Comparison of ENCODE assay signal across 1 cellular context in the genomic region with DNA sequence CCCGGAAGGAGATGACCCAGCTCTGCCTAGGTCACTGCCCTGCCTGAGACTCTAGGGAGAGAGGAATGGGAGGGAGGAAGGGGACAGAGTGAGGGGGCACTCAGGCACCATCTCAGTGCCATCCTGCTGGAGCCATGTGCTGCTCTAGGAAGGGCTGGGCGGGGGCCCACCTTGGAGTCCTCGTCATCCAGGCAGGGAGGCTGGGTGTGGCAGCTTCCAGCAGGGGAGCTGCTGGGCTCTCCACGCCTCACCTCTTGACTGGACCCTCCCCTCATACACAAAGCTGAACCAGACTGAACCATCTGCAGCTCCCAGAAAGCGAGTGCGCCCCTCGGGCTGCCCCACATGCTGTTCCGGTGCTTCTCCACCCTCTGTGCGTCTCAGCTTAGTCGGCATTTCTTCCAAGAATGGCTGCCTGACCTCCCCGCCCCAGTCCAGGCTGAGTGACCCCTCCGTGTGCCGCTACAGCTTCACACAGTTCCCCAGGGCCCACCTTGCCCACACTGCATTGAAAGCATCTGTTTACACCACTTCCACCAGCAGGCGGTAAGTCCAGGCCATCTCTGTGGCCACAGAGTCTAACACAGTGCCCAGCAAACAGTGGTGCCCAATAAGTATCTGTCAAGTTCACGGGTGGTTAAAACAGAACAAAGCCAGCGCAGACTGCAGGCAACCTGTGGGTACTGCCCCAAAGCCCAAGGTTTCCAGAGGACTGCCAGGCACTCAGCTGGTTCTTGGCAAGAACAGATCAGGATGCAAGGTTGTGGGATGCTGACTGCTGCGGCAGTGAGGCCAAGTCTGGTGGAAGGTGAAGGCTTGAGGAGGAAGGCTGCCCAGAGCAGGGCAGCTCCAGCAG.
TF ChIP-seq lines count a peak whose summit lies in the region.

No MANE protein-coding gene starts in this region.

TF ChIP-seq in WTC11, 78 proteins besides CTCF, POLR2A, EP300 and RAD21 (continued from another document):
- TF ChIP-seq, protein P1, sequence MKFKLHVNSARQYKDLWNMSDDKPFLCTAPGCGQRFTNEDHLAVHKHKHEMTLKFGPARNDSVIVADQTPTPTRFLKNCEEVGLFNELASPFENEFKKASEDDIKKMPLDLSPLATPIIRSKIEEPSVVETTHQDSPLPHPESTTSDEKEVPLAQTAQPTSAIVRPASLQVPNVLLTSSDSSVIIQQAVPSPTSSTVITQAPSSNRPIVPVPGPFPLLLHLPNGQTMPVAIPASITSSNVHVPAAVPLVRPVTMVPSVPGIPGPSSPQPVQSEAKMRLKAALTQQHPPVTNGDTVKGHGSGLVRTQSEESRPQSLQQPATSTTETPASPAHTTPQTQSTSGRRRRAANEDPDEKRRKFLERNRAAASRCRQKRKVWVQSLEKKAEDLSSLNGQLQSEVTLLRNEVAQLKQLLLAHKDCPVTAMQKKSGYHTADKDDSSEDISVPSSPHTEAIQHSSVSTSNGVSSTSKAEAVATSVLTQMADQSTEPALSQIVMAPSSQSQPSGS (CRISPR knock-in tag; IDR thresholded peaks at IDR 0.05; ENCODE audit: borderline replicate concordance, low read depth): no peak
- TF ChIP-seq NFATC4 (CRISPR knock-in tag; IDR thresholded peaks at IDR 0.05): no peak
- TF ChIP-seq, protein P2, sequence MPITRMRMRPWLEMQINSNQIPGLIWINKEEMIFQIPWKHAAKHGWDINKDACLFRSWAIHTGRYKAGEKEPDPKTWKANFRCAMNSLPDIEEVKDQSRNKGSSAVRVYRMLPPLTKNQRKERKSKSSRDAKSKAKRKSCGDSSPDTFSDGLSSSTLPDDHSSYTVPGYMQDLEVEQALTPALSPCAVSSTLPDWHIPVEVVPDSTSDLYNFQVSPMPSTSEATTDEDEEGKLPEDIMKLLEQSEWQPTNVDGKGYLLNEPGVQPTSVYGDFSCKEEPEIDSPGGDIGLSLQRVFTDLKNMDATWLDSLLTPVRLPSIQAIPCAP (CRISPR knock-in tag; IDR thresholded peaks at IDR 0.05): no peak
- TF ChIP-seq ZNF219 (CRISPR knock-in tag; IDR thresholded peaks at IDR 0.05; ENCODE audit: borderline replicate concordance): no peak
- TF ChIP-seq, protein P3, sequence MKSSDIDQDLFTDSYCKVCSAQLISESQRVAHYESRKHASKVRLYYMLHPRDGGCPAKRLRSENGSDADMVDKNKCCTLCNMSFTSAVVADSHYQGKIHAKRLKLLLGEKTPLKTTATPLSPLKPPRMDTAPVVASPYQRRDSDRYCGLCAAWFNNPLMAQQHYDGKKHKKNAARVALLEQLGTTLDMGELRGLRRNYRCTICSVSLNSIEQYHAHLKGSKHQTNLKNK (CRISPR knock-in tag; IDR thresholded peaks at IDR 0.05): no peak
- TF ChIP-seq, protein P4, sequence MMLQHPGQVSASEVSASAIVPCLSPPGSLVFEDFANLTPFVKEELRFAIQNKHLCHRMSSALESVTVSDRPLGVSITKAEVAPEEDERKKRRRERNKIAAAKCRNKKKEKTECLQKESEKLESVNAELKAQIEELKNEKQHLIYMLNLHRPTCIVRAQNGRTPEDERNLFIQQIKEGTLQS (CRISPR knock-in tag; conservative IDR thresholded peaks at IDR 0.05): no peak
- no peak for TF ChIP-seq FOXJ3 (CRISPR knock-in tag; IDR thresholded peaks at IDR 0.05; ENCODE audit: borderline replicate concordance)
- TF ChIP-seq NR3C1 (CRISPR knock-in tag; conservative IDR thresholded peaks at IDR 0.05; ENCODE audit: low read depth): no peak
